ENCODE assay signal across 12 cellular contexts in genomic region chr10:22669163-22669711, GRCh38. TPM values are rescaled to one million over a fixed set of nuclear protein-coding genes. Genes with fewer than 3 reads are reported as not detected.
A peak's percentile ranks its signal among the peaks of the same experiment; 100 is the strongest.
DNase-seq lines count a peak whose midpoint lies in the region; ATAC-seq and TF ChIP-seq lines count a peak whose summit lies in the region.
"Had no signal": no experiment of that assay in that cellular context is flagged by ENCODE, and none has a peak within 500 bp of the region (broad histone marks: within the 10 kb centered on the region; RNA-seq: fewer than 3 reads in every experiment).

No MANE protein-coding gene starts in this region.

- TF ChIP-seq POLR2A in tibial nerve (IDR thresholded peaks at IDR 0.05) (no peak), esophagus muscularis mucosa (IDR thresholded peaks at IDR 0.05; ENCODE audit: low read depth) (no peak)

- H3K4me3 Mint-ChIP-seq in activated T-cell treated with anti-CD3 and anti-CD28 coated beads, Interleukin-2, amount 50 U/mL, for 72 hours, result peak overlapping the region; percentile 60 to 97
- H3K4me3 Mint-ChIP-seq in activated T-helper 2 cell treated with anti-CD3 and anti-CD28 coated beads, Interferon-gamma antibody, Interleukin-2, Interleukin-4, amounts not matched to agents 10 μg/mL and 5 μg/mL and 100 μg/mL, durations not matched to agents 14 hours and 24 hours and 36 hours (ENCODE audit: low read depth), result peak overlapping the region; percentile 7
- peak overlapping the region; percentile 68 for H3K4me3 Mint-ChIP-seq in stimulated activated naive CD8-positive, alpha-beta T cell treated with anti-CD3 and anti-CD28 coated beads, Interleukin-15, Interleukin-2, amounts not matched to agents 100 ng/mL and 50 ng/mL, for 24 hours
- H3K4me3 Mint-ChIP-seq: type B pancreatic cell had no signal

- H3K36me3 ChIP-seq in tibial nerve, result no peaks in the 10 kb centered on the region
- H3K36me3 ChIP-seq in esophagus muscularis mucosa, result no peaks in the 10 kb centered on the region

- no peak for DNase-seq in activated T-cell treated with anti-CD3 and anti-CD28 coated beads, Interleukin-2, amount 50 U/mL, for 72 hours
- no peak for DNase-seq in activated T-cell treated with anti-CD3 and anti-CD28 coated beads, Interleukin-2, amount 50 U/mL, for 48 hours
- no peak for DNase-seq in activated T-helper 2 cell treated with anti-CD3 and anti-CD28 coated beads, Interferon-gamma antibody, Interleukin-2, Interleukin-4, amounts not matched to agents 10 μg/mL and 5 μg/mL and 100 μg/mL, durations not matched to agents 14 hours and 24 hours and 36 hours (ENCODE audit: low spot score)
- DNase-seq in tibial nerve (ENCODE audit: low spot score in 2 of 2) (no peak), UCSD-AML1 (lab: John Stamatoyannopoulos, UW; ENCODE audit: unreplicated experiment) (no peak), esophagus muscularis mucosa (ENCODE audit: extremely low spot score) (no peak)
- DNase-seq: AML-193, mammary epithelial cell, NCI-H524 treated with DMSO at 0.1 percent for 48 hours had no signal

- H3K27ac Mint-ChIP-seq in activated T-cell treated with anti-CD3 and anti-CD28 coated beads, Interleukin-2, amount 50 U/mL, for 72 hours, result peak overlapping the region; percentile 76
- H3K27ac Mint-ChIP-seq in activated T-helper 2 cell treated with anti-CD3 and anti-CD28 coated beads, Interferon-gamma antibody, Interleukin-2, Interleukin-4, amounts not matched to agents 10 μg/mL and 5 μg/mL and 100 μg/mL, durations not matched to agents 14 hours and 24 hours and 36 hours, result peak overlapping the region; percentile 54
- H3K27ac Mint-ChIP-seq in stimulated activated naive CD8-positive, alpha-beta T cell treated with anti-CD3 and anti-CD28 coated beads, Interleukin-15, Interleukin-2, amounts not matched to agents 100 ng/mL and 50 ng/mL, for 24 hours, result peak overlapping the region; percentile 89
- H3K27ac Mint-ChIP-seq: type B pancreatic cell had no signal

- TF ChIP-seq CTCF in tibial nerve (IDR thresholded peaks at IDR 0.05) (no peak), esophagus muscularis mucosa (IDR thresholded peaks at IDR 0.05) (no peak)

- H3K4me1 ChIP-seq in tibial nerve (peaks cover 0 to 48% (median 4%) of the 10 kb centered on the region in 4 donors), esophagus muscularis mucosa (peaks cover 0 to 50% (median 25%) of the 10 kb centered on the region in 4 donors)

- peaks cover 92% of the 10 kb centered on the region for H3K4me1 Mint-ChIP-seq in activated T-cell treated with anti-CD3 and anti-CD28 coated beads, Interleukin-2, amount 50 U/mL, for 72 hours (ENCODE audit: low read depth)
- peaks cover 59% of the 10 kb centered on the region for H3K4me1 Mint-ChIP-seq in activated T-helper 2 cell treated with anti-CD3 and anti-CD28 coated beads, Interferon-gamma antibody, Interleukin-2, Interleukin-4, amounts not matched to agents 10 μg/mL and 5 μg/mL and 100 μg/mL, durations not matched to agents 14 hours and 24 hours and 36 hours (ENCODE audit: low read depth)
- H3K4me1 Mint-ChIP-seq in stimulated activated naive CD8-positive, alpha-beta T cell treated with anti-CD3 and anti-CD28 coated beads, Interleukin-15, Interleukin-2, amounts not matched to agents 100 ng/mL and 50 ng/mL, for 24 hours (ENCODE audit: low read depth), result peaks cover 97% of the 10 kb centered on the region

- no peaks in the 10 kb centered on the region for H3K27me3 Mint-ChIP-seq in activated T-cell treated with anti-CD3 and anti-CD28 coated beads, Interleukin-2, amount 50 U/mL, for 72 hours (ENCODE audit: low read depth)
- H3K27me3 Mint-ChIP-seq in activated T-helper 2 cell treated with anti-CD3 and anti-CD28 coated beads, Interferon-gamma antibody, Interleukin-2, Interleukin-4, amounts not matched to agents 10 μg/mL and 5 μg/mL and 100 μg/mL, durations not matched to agents 14 hours and 24 hours and 36 hours (ENCODE audit: low read depth), result no peaks in the 10 kb centered on the region
- no peaks in the 10 kb centered on the region for H3K27me3 Mint-ChIP-seq in stimulated activated naive CD8-positive, alpha-beta T cell treated with anti-CD3 and anti-CD28 coated beads, Interleukin-15, Interleukin-2, amounts not matched to agents 100 ng/mL and 50 ng/mL, for 24 hours
- H3K27me3 Mint-ChIP-seq: type B pancreatic cell had no signal

- H3K36me3 Mint-ChIP-seq in activated T-cell treated with anti-CD3 and anti-CD28 coated beads, Interleukin-2, amount 50 U/mL, for 72 hours (ENCODE audit: insufficient read depth in 2 of 2), result no peaks in the 10 kb centered on the region
- no peaks in the 10 kb centered on the region for H3K36me3 Mint-ChIP-seq in activated T-helper 2 cell treated with anti-CD3 and anti-CD28 coated beads, Interferon-gamma antibody, Interleukin-2, Interleukin-4, amounts not matched to agents 10 μg/mL and 5 μg/mL and 100 μg/mL, durations not matched to agents 14 hours and 24 hours and 36 hours (ENCODE audit: low read depth)
- peaks cover 4% of the 10 kb centered on the region for H3K36me3 Mint-ChIP-seq in stimulated activated naive CD8-positive, alpha-beta T cell treated with anti-CD3 and anti-CD28 coated beads, Interleukin-15, Interleukin-2, amounts not matched to agents 100 ng/mL and 50 ng/mL, for 24 hours (ENCODE audit: low read depth)
- H3K36me3 Mint-ChIP-seq: type B pancreatic cell had no signal

- peak; percentile 78 to 85 for ATAC-seq in activated T-cell treated with anti-CD3 and anti-CD28 coated beads, Interleukin-2, amount 50 U/mL, for 72 hours (replicated peaks in 1 of 2)
- ATAC-seq in HG02973 (IDR thresholded peaks at IDR 0.05; ENCODE audit: unreplicated experiment), result peak; percentile 51

- H3K9me3 Mint-ChIP-seq in activated T-cell treated with anti-CD3 and anti-CD28 coated beads, Interleukin-2, amount 50 U/mL, for 72 hours, result no peaks in the 10 kb centered on the region
- H3K9me3 Mint-ChIP-seq in activated T-helper 2 cell treated with anti-CD3 and anti-CD28 coated beads, Interferon-gamma antibody, Interleukin-2, Interleukin-4, amounts not matched to agents 10 μg/mL and 5 μg/mL and 100 μg/mL, durations not matched to agents 14 hours and 24 hours and 36 hours, result no peaks in the 10 kb centered on the region
- no peaks in the 10 kb centered on the region for H3K9me3 Mint-ChIP-seq in stimulated activated naive CD8-positive, alpha-beta T cell treated with anti-CD3 and anti-CD28 coated beads, Interleukin-15, Interleukin-2, amounts not matched to agents 100 ng/mL and 50 ng/mL, for 24 hours
- H3K9me3 Mint-ChIP-seq: type B pancreatic cell had no signal

- intact Hi-C loops in activated T-helper 2 cell treated with anti-CD3 and anti-CD28 coated beads, Interferon-gamma antibody, Interleukin-2, Interleukin-4, amounts not matched to agents 10 μg/mL and 5 μg/mL and 100 μg/mL, durations not matched to agents 14 hours and 24 hours and 36 hours (cut with micrococcal nuclease), result loop anchor here (1.0 to 5.0 kb wide), 4 partner anchors 8 to 44 kb away; no protein-coding TSS in a partner anchor
- intact Hi-C loops in esophagus muscularis mucosa (cut with DNase I), result no loop called here

- WGBS in tibial nerve, 2 donors, result 93% methylated on average over 13 of the region's 13 CpGs
- 92% methylated on average over 13 of the region's 13 CpGs for WGBS in esophagus muscularis mucosa

- H3K27me3 ChIP-seq in tibial nerve, result no peaks in the 10 kb centered on the region
- H3K27me3 ChIP-seq in esophagus muscularis mucosa, result no peaks in the 10 kb centered on the region

- H3K27ac ChIP-seq in tibial nerve, result no peak overlapping the region
- H3K27ac ChIP-seq in esophagus muscularis mucosa (replicated peaks in 1 of 4), result no peak overlapping the region

- TF ChIP-seq EP300 in tibial nerve (IDR thresholded peaks at IDR 0.05) (no peak), esophagus muscularis mucosa (IDR thresholded peaks at IDR 0.05) (no peak)

- no peak overlapping the region for H3K4me3 ChIP-seq in tibial nerve
- no peak overlapping the region for H3K4me3 ChIP-seq in esophagus muscularis mucosa

- H3K9me3 ChIP-seq in tibial nerve (no peaks in the 10 kb centered on the region), esophagus muscularis mucosa (no peaks in the 10 kb centered on the region)

RNA-seq across cellular contexts. Expression of gene PIP4K2A, which starts 45.1 kb away (rescaled TPM):
- 100 to 1,000 TPM; 104 to 138 TPM for total RNA-seq in activated T-cell treated with anti-CD3 and anti-CD28 coated beads, Interleukin-2, amount 50 U/mL, for 72 hours
- 104 and 105 TPM in 2 replicates for total RNA-seq in activated T-helper 2 cell treated with anti-CD3 and anti-CD28 coated beads, Interferon-gamma antibody, Interleukin-2, Interleukin-4, amounts not matched to agents 10 μg/mL and 5 μg/mL and 100 μg/mL, durations not matched to agents 14 hours and 24 hours and 36 hours
- 10 to 100 TPM; 29.3 to 52.4 (median 34.5) TPM for total RNA-seq in tibial nerve
- 10 to 100 TPM; 26.2 to 34.3 (median 32.5) TPM for total RNA-seq in esophagus muscularis mucosa

Comparison
In these comparisons a context has a peak if more than half of its experiments do, and no peak if none do; other contexts are left out.
1. H3K4me3 Mint-ChIP-seq: peak in every context shown above with its lines; median percentile 78 in activated T-cell treated with anti-CD3 and anti-CD28 coated beads, Interleukin-2, amount 50 U/mL, for 72 hours; 68 in stimulated activated naive CD8-positive, alpha-beta T cell treated with anti-CD3 and anti-CD28 coated beads, Interleukin-15, Interleukin-2, amounts not matched to agents 100 ng/mL and 50 ng/mL, for 24 hours; 7 in activated T-helper 2 cell treated with anti-CD3 and anti-CD28 coated beads, Interferon-gamma antibody, Interleukin-2, Interleukin-4, amounts not matched to agents 10 μg/mL and 5 μg/mL and 100 μg/mL, durations not matched to agents 14 hours and 24 hours and 36 hours.